8 cellular contexts compared by ENCODE assay signal in genomic region chr9:129610193-129610472, GRCh38. TPM values are rescaled to one million over a fixed set of nuclear protein-coding genes. Genes with fewer than 3 reads are reported as not detected.
A peak's percentile ranks its signal among the peaks of the same experiment; 100 is the strongest.
DNase-seq lines count a peak whose midpoint lies in the region; ATAC-seq and TF ChIP-seq lines count a peak whose summit lies in the region.

No MANE protein-coding gene starts in this region.

- TF ChIP-seq EP300 in transverse colon (IDR thresholded peaks at IDR 0.05; ENCODE audit: low read depth): no peak

- in situ Hi-C loops in transverse colon (cut with MboI; ENCODE audit: low pct_ligation_motif_present in 1 of 4, low pct_unique_long_range_greater_than_20kb in 1 of 4, low sequenced_read_pairs in 3 of 4): loop anchor here in 3 of 4 donors (5.0 to 10.0 kb wide), 3 partner anchors 445 to 475 kb away; no protein-coding TSS in a partner anchor

- H3K27me3 ChIP-seq in lower lobe of right lung (ENCODE audit: low read depth) (peaks cover 8% of the 10 kb centered on the region), transverse colon (no peaks in the 10 kb centered on the region)

- H3K4me1 ChIP-seq in lower lobe of right lung: peaks cover 35% of the 10 kb centered on the region
- peaks cover 22 to 44% (median 37%) of the 10 kb centered on the region in 4 donors for H3K4me1 ChIP-seq in transverse colon

- peaks cover 32% of the 10 kb centered on the region for H3K4me1 Mint-ChIP-seq in activated T-cell treated with anti-CD3 and anti-CD28 coated beads, Interleukin-2, amount 50 U/mL, for 72 hours (ENCODE audit: low read depth)
- peaks cover 62% of the 10 kb centered on the region for H3K4me1 Mint-ChIP-seq in brain

- no peaks in the 10 kb centered on the region for H3K36me3 Mint-ChIP-seq in activated T-cell treated with anti-CD3 and anti-CD28 coated beads, Interleukin-2, amount 50 U/mL, for 72 hours (ENCODE audit: insufficient read depth in 2 of 2)
- no peaks in the 10 kb centered on the region for H3K36me3 Mint-ChIP-seq in brain

- H3K27ac Mint-ChIP-seq in activated T-cell treated with anti-CD3 and anti-CD28 coated beads, Interleukin-2, amount 50 U/mL, for 72 hours: no peak overlapping the region
- H3K27ac Mint-ChIP-seq in brain: peak overlapping the region in 3 of 5 experiments; percentile 92 to 96 (median 95)

- H3K4me3 ChIP-seq in lower lobe of right lung: peak overlapping the region; percentile 62
- H3K4me3 ChIP-seq in transverse colon: peak overlapping the region; percentile 31 to 75 (median 63)

- H3K9me3 Mint-ChIP-seq in activated T-cell treated with anti-CD3 and anti-CD28 coated beads, Interleukin-2, amount 50 U/mL, for 72 hours: no peaks in the 10 kb centered on the region
- H3K9me3 Mint-ChIP-seq in brain: peaks cover 0 to 5% (median 0%) of the 10 kb centered on the region in 5 experiments

- no peak for DNase-seq in activated T-cell treated with anti-CD3 and anti-CD28 coated beads, Interleukin-2, amount 50 U/mL, for 72 hours
- DNase-seq in activated T-cell treated with anti-CD3 and anti-CD28 coated beads for 4 hours: no peak
- DNase-seq in lower lobe of right lung: no peak
- no peak for DNase-seq in transverse colon
- DNase-seq in NCI-H2107 (lab: John Stamatoyannopoulos, UW): no peak

- no peak for TF ChIP-seq POLR2A in transverse colon (IDR thresholded peaks at IDR 0.05)

- TF ChIP-seq CTCF in brain (conservative IDR thresholded peaks at IDR 0.05): no peak
- TF ChIP-seq CTCF in lower lobe of right lung (IDR thresholded peaks at IDR 0.05): no peak
- no peak for TF ChIP-seq CTCF in transverse colon (IDR thresholded peaks at IDR 0.05)

- no peak for ATAC-seq in activated T-cell treated with anti-CD3 and anti-CD28 coated beads, Interleukin-2, amount 50 U/mL, for 72 hours (replicated peaks in 1 of 2)
- ATAC-seq in lower lobe of right lung (no peak), HG03354 (IDR thresholded peaks at IDR 0.05; ENCODE audit: poor library complexity, severe bottlenecking, unreplicated experiment) (no peak), GM18870 (IDR thresholded peaks at IDR 0.05; ENCODE audit: unreplicated experiment) (no peak)

- no CpG with 5 or more reads among the region's 24 CpGs for WGBS in transverse colon (ENCODE audit: low coverage in 1 of 2), 2 donors

- intact Hi-C loops in lower lobe of right lung (cut with DNase I) (loop anchor here (10.0 kb wide), 1 partner anchor 475 kb away; no protein-coding TSS in a partner anchor), transverse colon (cut with DNase I; ENCODE audit: low total_unique reads) (loop anchor here (1.0 to 5.0 kb wide), 3 partner anchors 115 to 471 kb away; no protein-coding TSS in a partner anchor)

- H3K36me3 ChIP-seq in lower lobe of right lung (no peaks in the 10 kb centered on the region), transverse colon (no peaks in the 10 kb centered on the region)

- H3K27ac ChIP-seq in lower lobe of right lung (peak overlapping the region; percentile 82), transverse colon (peak overlapping the region; percentile 85 to 94 (median 89))

- peak overlapping the region; percentile 80 to 93 for H3K4me3 Mint-ChIP-seq in activated T-cell treated with anti-CD3 and anti-CD28 coated beads, Interleukin-2, amount 50 U/mL, for 72 hours
- H3K4me3 Mint-ChIP-seq in brain: peak overlapping the region in 4 of 5 experiments; percentile 31 to 83 (median 62)

- no peaks in the 10 kb centered on the region for H3K9me3 ChIP-seq in lower lobe of right lung
- no peaks in the 10 kb centered on the region for H3K9me3 ChIP-seq in transverse colon

- no peaks in the 10 kb centered on the region for H3K27me3 Mint-ChIP-seq in activated T-cell treated with anti-CD3 and anti-CD28 coated beads, Interleukin-2, amount 50 U/mL, for 72 hours (ENCODE audit: low read depth)
- H3K27me3 Mint-ChIP-seq in brain: peaks cover 4% of the 10 kb centered on the region

RNA-seq across cellular contexts. Expression of gene C9orf50, which starts 10.8 kb away (rescaled TPM):
- under 1 TPM in 1 of 2 donors, not detected in 1; 0.31 TPM for total RNA-seq in activated T-cell treated with anti-CD3 and anti-CD28 coated beads, Interleukin-2, amount 50 U/mL, for 72 hours
- 3.5 TPM for polyA plus RNA-seq in brain (ENCODE audit: insufficient read depth, low read depth, low replicate concordance)
- not detected for total RNA-seq in lower lobe of right lung
- not detected for total RNA-seq in transverse colon

RNA-seq across cellular contexts. Expression of gene NTMT1, which starts 15.8 kb away (rescaled TPM):
- total RNA-seq in activated T-cell treated with anti-CD3 and anti-CD28 coated beads, Interleukin-2, amount 50 U/mL, for 72 hours: 10 to 100 TPM; 39.3 to 51.9 TPM
- 118 TPM for polyA plus RNA-seq in brain (ENCODE audit: insufficient read depth, low read depth, low replicate concordance)
- total RNA-seq in lower lobe of right lung (25.1 TPM), transverse colon (10 to 100 TPM; 11.3 to 19.1 (median 14.3) TPM)

RNA-seq across cellular contexts. Expression of gene ASB6, which starts 31.8 kb away (rescaled TPM):
- 10 to 100 TPM; 16.9 to 20.2 TPM for total RNA-seq in activated T-cell treated with anti-CD3 and anti-CD28 coated beads, Interleukin-2, amount 50 U/mL, for 72 hours
- 29.1 TPM for polyA plus RNA-seq in brain (ENCODE audit: insufficient read depth, low read depth, low replicate concordance)
- total RNA-seq in lower lobe of right lung: 14.6 TPM
- total RNA-seq in transverse colon: 10 to 100 TPM; 21.8 to 54.2 (median 29.6) TPM

RNA-seq across cellular contexts. Expression of gene PRRX2, which starts 55.3 kb away (rescaled TPM):
- total RNA-seq in activated T-cell treated with anti-CD3 and anti-CD28 coated beads, Interleukin-2, amount 50 U/mL, for 72 hours: 1 to 10 TPM; 3.3 to 6.1 TPM
- polyA plus RNA-seq in brain (ENCODE audit: insufficient read depth, low read depth, low replicate concordance): 0.51 TPM
- total RNA-seq in lower lobe of right lung (2.5 TPM), transverse colon (under 1 TPM in 1 of 4 donors, not detected in 3; 0.41 TPM)
